Comparison of ENCODE assay signal across 16 cellular contexts in genomic region chr17:32114536-32114935, GRCh38.
"Had no signal": no experiment of that assay in that cellular context is flagged by ENCODE, and none has a peak within 500 bp of the region (broad histone marks: within the 10 kb centered on the region; RNA-seq: fewer than 3 reads in every experiment).

No MANE protein-coding gene starts in this region.

- H3K4me1 ChIP-seq: pancreas had no signal

- H3K4me3 Mint-ChIP-seq: activated CD4-positive, alpha-beta memory T cell treated with anti-CD3 and anti-CD28 coated beads, Interleukin-2, amount 10 ng/mL, durations not matched to agents 7 days and 5 days; activated CD4-positive, alpha-beta T cell treated with anti-CD3 and anti-CD28 coated beads for 36 hours; activated T-cell treated with anti-CD3 and anti-CD28 coated beads, Interleukin-2, amount 50 U/mL, for 4 hours; mesothelial cell of epicardium; neural crest cell had no signal

- H3K4me3 ChIP-seq: dorsolateral prefrontal cortex, gastroesophageal sphincter, lung, pancreas, sigmoid colon, spleen, thyroid gland had no signal

- H3K36me3 Mint-ChIP-seq: mesothelial cell of epicardium had no signal

- H3K27ac Mint-ChIP-seq: activated CD4-positive, alpha-beta memory T cell treated with anti-CD3 and anti-CD28 coated beads, Interleukin-2, amount 10 ng/mL, durations not matched to agents 7 days and 5 days; activated CD4-positive, alpha-beta T cell treated with anti-CD3 and anti-CD28 coated beads for 36 hours; mesothelial cell of epicardium had no signal

- H3K4me1 Mint-ChIP-seq: activated CD4-positive, alpha-beta memory T cell treated with anti-CD3 and anti-CD28 coated beads, Interleukin-2, amount 10 ng/mL, durations not matched to agents 7 days and 5 days had no signal

- ATAC-seq: activated CD4-positive, alpha-beta T cell treated with anti-CD3 and anti-CD28 coated beads for 36 hours; activated T-cell treated with anti-CD3 and anti-CD28 coated beads, Interleukin-2, amount 50 U/mL, for 4 hours; gastroesophageal sphincter; left cardiac atrium; pancreas had no signal

- DNase-seq: activated CD4-positive, alpha-beta memory T cell treated with anti-CD3 and anti-CD28 coated beads, Interleukin-2, amount 10 ng/mL, durations not matched to agents 7 days and 5 days; activated CD4-positive, alpha-beta T cell treated with anti-CD3 and anti-CD28 coated beads for 36 hours; activated effector memory CD4-positive, alpha-beta T cell treated with Interleukin-2 at 50 U/mL for 16 hours; activated naive CD4-positive, alpha-beta T cell treated with anti-CD3 and anti-CD28 coated beads, Interleukin-2, amount 50 U/mL, for 16 hours; activated T-cell treated with anti-CD3 and anti-CD28 coated beads, Interleukin-2, amount 50 U/mL, for 4 hours; dorsolateral prefrontal cortex; left cardiac atrium; pancreas; sigmoid colon; spleen; thyroid gland; WERI-Rb-1 had no signal

- H3K36me3 ChIP-seq: gastroesophageal sphincter, pancreas, sigmoid colon, spleen, thyroid gland, WERI-Rb-1 had no signal

- H3K27me3 ChIP-seq: dorsolateral prefrontal cortex, pancreas, sigmoid colon, thyroid gland had no signal

- H3K9me3 Mint-ChIP-seq: activated CD4-positive, alpha-beta memory T cell treated with anti-CD3 and anti-CD28 coated beads, Interleukin-2, amount 10 ng/mL, durations not matched to agents 7 days and 5 days; activated T-cell treated with anti-CD3 and anti-CD28 coated beads, Interleukin-2, amount 50 U/mL, for 4 hours; mesothelial cell of epicardium; neural crest cell had no signal

- H3K27ac ChIP-seq: dorsolateral prefrontal cortex, gastroesophageal sphincter, pancreas, sigmoid colon, spleen, thyroid gland, WERI-Rb-1 had no signal

- H3K9me3 ChIP-seq: gastroesophageal sphincter, pancreas, sigmoid colon, spleen, thyroid gland had no signal
